14 cellular contexts compared by ENCODE assay signal in genomic region chr1:109388884-109389637, GRCh38. TPM values are rescaled to one million over a fixed set of nuclear protein-coding genes. Genes with fewer than 3 reads are reported as not detected.
DNase-seq lines count a peak whose midpoint lies in the region; ATAC-seq and TF ChIP-seq lines count a peak whose summit lies in the region.
"Had no signal": no experiment of that assay in that cellular context is flagged by ENCODE, and none has a peak within 500 bp of the region (broad histone marks: within the 10 kb centered on the region; RNA-seq: fewer than 3 reads in every experiment).

No MANE protein-coding gene starts in this region.

- H3K27ac ChIP-seq in dorsolateral prefrontal cortex = peak overlapping the region; percentile 59 to 100 (median 95)
- H3K27ac ChIP-seq in muscle layer of colon (ENCODE audit: low read depth, low read length) = peak overlapping the region; percentile 82
- peak overlapping the region; percentile 88 to 89 for H3K27ac ChIP-seq in thoracic aorta
- H3K27ac ChIP-seq in CD4-positive, alpha-beta memory T cell (ENCODE audit: low read depth, low read length) = no peak overlapping the region

- H3K27me3 ChIP-seq in dorsolateral prefrontal cortex (no peaks in the 10 kb centered on the region), muscle layer of colon (ENCODE audit: control insufficient read depth in 1 of 2, insufficient read depth in 2 of 2, low read length in 2 of 2) (no peaks in the 10 kb centered on the region), thoracic aorta (replicated peaks; ENCODE audit: insufficient read depth) (no peaks in the 10 kb centered on the region)
- H3K27me3 ChIP-seq in CD4-positive, alpha-beta memory T cell (ENCODE audit: insufficient read depth, low read length) = peaks cover 9% of the 10 kb centered on the region

- BruUV-seq in Calu3 (replicated peaks; lab: Mats Ljungman, UMichigan) = no TSS peak

- ATAC-seq in thoracic aorta (ENCODE audit: insufficient number of reproducible peaks, low FRiP score, low read depth) = no peak
- ATAC-seq: left lobe of liver had no signal

- POLR2A ChIA-PET in CD4-positive, alpha-beta memory T cell (lab: Charles Lee; ENCODE audit: partially characterized antibody) = no interaction called here

- H3K4me1 Mint-ChIP-seq in CD4-positive, alpha-beta memory T cell = no peaks in the 10 kb centered on the region
- peaks cover 33% of the 10 kb centered on the region for H3K4me1 Mint-ChIP-seq in Calu3 (ENCODE audit: low read depth, unreplicated experiment)

- intact Hi-C loops in dorsolateral prefrontal cortex (cut with DNase I) = no loop called here
- intact Hi-C loops in CD4-positive, alpha-beta memory T cell (cut with micrococcal nuclease) = no loop called here
- intact Hi-C loops in Calu3 (cut with micrococcal nuclease; ENCODE audit: unreplicated experiment) = no loop called here

- no peaks in the 10 kb centered on the region for H3K36me3 ChIP-seq in muscle layer of colon (ENCODE audit: insufficient read depth, low read length)
- H3K36me3 ChIP-seq in thoracic aorta = no peaks in the 10 kb centered on the region
- H3K36me3 ChIP-seq in CD4-positive, alpha-beta memory T cell (ENCODE audit: insufficient read depth, low read length) = no peaks in the 10 kb centered on the region

- no peak overlapping the region for H3K4me3 Mint-ChIP-seq in CD4-positive, alpha-beta memory T cell
- no peak overlapping the region for H3K4me3 Mint-ChIP-seq in Calu3 (ENCODE audit: low read depth, unreplicated experiment)
- H3K4me3 Mint-ChIP-seq: activated CD4-positive, alpha-beta memory T cell treated with anti-CD3 and anti-CD28 coated beads for 36 hours; activated T-helper 1 cell treated with anti-CD3 and anti-CD28 coated beads, Interleukin-12 subunit alpha, Interleukin-12 subunit beta, Interleukin-2, Interleukin-4 antibody, amounts not matched to agents 30 ng/mL and 10 ng/mL and 1 ng/mL, durations not matched to agents 14 hours and 24 hours and 36 hours had no signal

- H3K9ac ChIP-seq in muscle layer of colon (ENCODE audit: low read length) = no peak overlapping the region

- H3K27ac Mint-ChIP-seq in CD4-positive, alpha-beta memory T cell = no peak overlapping the region
- no peak overlapping the region for H3K27ac Mint-ChIP-seq in Calu3 (ENCODE audit: unreplicated experiment)
- H3K27ac Mint-ChIP-seq: activated CD4-positive, alpha-beta memory T cell treated with anti-CD3 and anti-CD28 coated beads for 36 hours; activated T-helper 1 cell treated with anti-CD3 and anti-CD28 coated beads, Interleukin-12 subunit alpha, Interleukin-12 subunit beta, Interleukin-2, Interleukin-4 antibody, amounts not matched to agents 30 ng/mL and 10 ng/mL and 1 ng/mL, durations not matched to agents 14 hours and 24 hours and 36 hours had no signal

- H3K36me3 Mint-ChIP-seq in CD4-positive, alpha-beta memory T cell = no peaks in the 10 kb centered on the region
- no peaks in the 10 kb centered on the region for H3K36me3 Mint-ChIP-seq in Calu3 (ENCODE audit: insufficient read depth, unreplicated experiment)
- H3K36me3 Mint-ChIP-seq: activated CD4-positive, alpha-beta memory T cell treated with anti-CD3 and anti-CD28 coated beads for 36 hours had no signal

- H3K9me3 Mint-ChIP-seq in CD4-positive, alpha-beta memory T cell = no peaks in the 10 kb centered on the region
- no peaks in the 10 kb centered on the region for H3K9me3 Mint-ChIP-seq in Calu3 (ENCODE audit: low read depth, unreplicated experiment)
- H3K9me3 Mint-ChIP-seq: activated CD4-positive, alpha-beta memory T cell treated with anti-CD3 and anti-CD28 coated beads for 36 hours; activated T-helper 1 cell treated with anti-CD3 and anti-CD28 coated beads, Interleukin-12 subunit alpha, Interleukin-12 subunit beta, Interleukin-2, Interleukin-4 antibody, amounts not matched to agents 30 ng/mL and 10 ng/mL and 1 ng/mL, durations not matched to agents 14 hours and 24 hours and 36 hours had no signal

- H3K4me1 ChIP-seq in muscle layer of colon (ENCODE audit: insufficient read depth, low read length) (peaks cover 67% of the 10 kb centered on the region), thoracic aorta (ENCODE audit: control insufficient read depth in 1 of 2, low read depth in 2 of 2) (peaks cover 71 to 91% of the 10 kb centered on the region in 2 donors)
- H3K4me1 ChIP-seq in CD4-positive, alpha-beta memory T cell (ENCODE audit: insufficient read depth, low read length) = no peaks in the 10 kb centered on the region

- no peak for TF ChIP-seq CTCF in dorsolateral prefrontal cortex (IDR thresholded peaks at IDR 0.05 in 54 of 56, conservative IDR thresholded peaks at IDR 0.05 in 2 of 56; ENCODE audit: low read depth in 1 of 56, partially characterized antibody in 56 of 56)
- no peak for TF ChIP-seq CTCF in thoracic aorta (IDR thresholded peaks at IDR 0.05)
- TF ChIP-seq CTCF in Calu3 (IDR thresholded peaks at IDR 0.05; ENCODE audit: unreplicated experiment) = no peak

- peaks cover 16 to 43% of the 10 kb centered on the region in 2 donors for H3K27me3 Mint-ChIP-seq in CD4-positive, alpha-beta memory T cell
- H3K27me3 Mint-ChIP-seq in Calu3 (ENCODE audit: unreplicated experiment) = no peaks in the 10 kb centered on the region

- DNase-seq in OCI-M1 (lab: John Stamatoyannopoulos, UW) = peak; percentile 44
- DNase-seq in dorsolateral prefrontal cortex = no peak
- no peak for DNase-seq in thoracic aorta (ENCODE audit: low spot score)
- DNase-seq in cortex of kidney (lab: John Stamatoyannopoulos, UW) = no peak
- DNase-seq in CD4-positive, alpha-beta memory T cell = no peak
- DNase-seq in Calu3 = no peak
- DNase-seq in RKO (ENCODE audit: low spot score) = no peak
- DNase-seq: activated CD4-positive, alpha-beta memory T cell treated with anti-CD3 and anti-CD28 coated beads for 36 hours; H7; NCI-H1048; stimulated activated naive CD4-positive, alpha-beta T cell had no signal

- H3K4me3 ChIP-seq in dorsolateral prefrontal cortex (peak overlapping the region in 37 of 59 donors; percentile 3 to 93 (median 24)), muscle layer of colon (ENCODE audit: low read depth in 1 of 2, low read length in 2 of 2) (no peak overlapping the region), thoracic aorta (peak overlapping the region; percentile 63)
- no peak overlapping the region for H3K4me3 ChIP-seq in CD4-positive, alpha-beta memory T cell (ENCODE audit: low read length in 2 of 2)

- CTCF ChIA-PET in CD4-positive, alpha-beta memory T cell (lab: Charles Lee; ENCODE audit: partially characterized antibody) = no interaction called here
- CTCF ChIA-PET in Calu3 (lab: Charles Lee) = no interaction called here

- H3K9me3 ChIP-seq in muscle layer of colon (ENCODE audit: low read length) (no peaks in the 10 kb centered on the region), thoracic aorta (no peaks in the 10 kb centered on the region)
- no peaks in the 10 kb centered on the region for H3K9me3 ChIP-seq in CD4-positive, alpha-beta memory T cell (ENCODE audit: control insufficient read depth in 1 of 2, low read length in 2 of 2)

RNA-seq across cellular contexts. Expression of gene SORT1, which starts 8.7 kb away (rescaled TPM):
- total RNA-seq in dorsolateral prefrontal cortex (100 to 1,000 TPM; 214 to 579 (median 329) TPM), thoracic aorta (100 to 1,000 TPM; 225 to 231 TPM), Calu3 (2022) (46.3 and 68.2 TPM in 2 replicates)
- under 1 TPM; 0.69 to 0.93 TPM for total RNA-seq in CD4-positive, alpha-beta memory T cell
- not detected for polyA plus RNA-seq in CD4-positive, alpha-beta memory T cell

RNA-seq across cellular contexts. Expression of gene PSMA5, which starts 37.2 kb away (rescaled TPM):
- total RNA-seq in dorsolateral prefrontal cortex = 10 to 100 TPM; 25.5 to 74.2 (median 56.7) TPM
- total RNA-seq in thoracic aorta = 10 to 100 TPM; 17.3 to 20.1 TPM
- total RNA-seq in CD4-positive, alpha-beta memory T cell = 10 to 100 TPM; 87.7 to 90.2 TPM
- 100 to 1,000 TPM in 1 of 2 donors, 10 to 100 TPM in 1; 96.7 to 122 TPM for polyA plus RNA-seq in CD4-positive, alpha-beta memory T cell
- 108 and 121 TPM in 2 replicates for total RNA-seq in Calu3 (2022)

Comparison
In these comparisons a context has a peak if more than half of its experiments do, and no peak if none do; other contexts are left out.
1. H3K4me3 ChIP-seq: peak in dorsolateral prefrontal cortex (37 of 59) and thoracic aorta (single experiment); none in muscle layer of colon (0 of 2) and CD4-positive, alpha-beta memory T cell (0 of 2).
2. RNA of gene SORT1, which starts 8.7 kb away (total RNA-seq): 214 to 579 TPM in dorsolateral prefrontal cortex, 225 to 231 TPM in thoracic aorta and 46.3 to 68.2 TPM in Calu3; 0.69 to 0.93 TPM in CD4-positive, alpha-beta memory T cell; every median in the first group is over 10 times any median in the second.